8 cellular contexts compared by ENCODE assay signal in the genomic region with DNA sequence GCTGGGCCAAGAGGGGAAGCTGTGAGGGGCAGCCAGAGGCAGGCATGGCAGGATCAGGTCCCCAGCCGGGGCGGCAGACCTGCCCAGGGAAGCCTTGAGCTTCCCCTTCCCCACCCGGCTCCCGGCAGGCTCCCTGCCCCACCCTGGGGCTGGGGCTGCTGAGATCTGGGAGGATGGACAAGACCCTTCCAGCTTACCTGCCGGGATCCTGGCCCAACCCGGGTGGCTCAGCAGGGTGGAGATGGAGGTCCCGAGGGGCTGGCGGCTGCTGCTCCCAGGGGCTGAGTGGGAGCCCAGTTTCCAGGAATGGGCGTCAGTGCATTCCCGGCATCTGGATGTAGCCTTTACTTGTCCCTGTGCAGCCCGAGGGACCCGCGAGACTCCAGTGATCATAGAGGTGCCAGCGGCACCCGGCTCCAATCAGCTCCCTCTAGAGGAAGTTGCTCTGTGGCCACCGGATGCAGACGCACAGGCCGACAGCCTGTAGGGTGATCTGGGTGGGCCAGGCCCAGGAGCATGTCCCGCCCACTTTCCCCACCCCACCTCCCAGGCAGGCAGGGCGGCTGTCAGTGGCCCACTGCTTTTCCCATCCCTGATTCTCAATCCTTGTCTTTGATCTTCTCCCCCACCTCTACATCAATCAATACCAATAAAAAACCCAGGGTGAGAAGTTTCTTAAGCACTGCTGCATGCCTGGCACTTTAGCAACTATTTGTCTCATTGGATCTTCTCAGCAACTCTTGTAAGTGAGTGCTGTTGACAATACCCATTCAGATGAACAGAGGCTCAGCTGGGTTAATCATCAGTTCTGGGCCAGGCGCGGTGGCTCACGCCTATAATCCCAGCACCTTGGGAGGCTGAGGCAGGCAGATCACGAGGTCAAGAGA. TPM values are rescaled to one million over a fixed set of nuclear protein-coding genes. Genes with fewer than 3 reads are reported as not detected.
DNase-seq lines count a peak whose midpoint lies in the region; ATAC-seq, FAIRE-seq and TF ChIP-seq lines count a peak whose summit lies in the region.

A gene (minus strand): TSS at position 449 of the 887 bp plus-strand sequence. CDS start 2,672 bp downstream, outside the sequence.

- peak; percentile 61 for TF ChIP-seq CTCF in GM13977 (IDR thresholded peaks at IDR 0.05; ENCODE audit: extremely low read depth, insufficient read depth, missing control alignments)
- peak; percentile 9 for TF ChIP-seq CTCF in astrocyte (IDR thresholded peaks at IDR 0.05; ENCODE audit: insufficient read depth, low read depth, low read length)

- H3K9ac ChIP-seq in astrocyte (ENCODE audit: low read length), result peak within 1 kb of the TSS; percentile 97

- no peak for FAIRE-seq in astrocyte (lab: Jason Lieb, UNC)

- peak within 1 kb of the TSS; percentile 97 for H3K4me3 Mint-ChIP-seq in T-helper 2 cell treated with Interferon-gamma antibody and Interleukin-4, amounts not matched to agents 5 μg/mL and 100 μg/mL, for 36 hours
- H3K4me3 Mint-ChIP-seq in astrocyte (ENCODE audit: unreplicated experiment), result peak within 1 kb of the TSS; percentile 93

- peaks cover 9% of the 10 kb centered on the region for H3K4me1 ChIP-seq in astrocyte (ENCODE audit: insufficient read depth, low read length)

- H3K9me3 ChIP-seq in astrocyte (ENCODE audit: insufficient read depth, low read depth, low read length), result no peaks in the 10 kb centered on the region

- H3K4me2 ChIP-seq in astrocyte (ENCODE audit: low read length), result peak within 1 kb of the TSS; percentile 88

- peak within 1 kb of the TSS; percentile 95 for H3K27ac Mint-ChIP-seq in T-helper 2 cell treated with Interferon-gamma antibody and Interleukin-4, amounts not matched to agents 5 μg/mL and 100 μg/mL, for 36 hours
- H3K27ac Mint-ChIP-seq in astrocyte (ENCODE audit: unreplicated experiment), result peak within 1 kb of the TSS; percentile 58

- peak within 1 kb of the TSS; percentile 75 for H3K27ac ChIP-seq in astrocyte (ENCODE audit: low read depth, low read length)

- peaks cover 36% of the 10 kb centered on the region for H3K36me3 Mint-ChIP-seq in T-helper 2 cell treated with Interferon-gamma antibody and Interleukin-4, amounts not matched to agents 5 μg/mL and 100 μg/mL, for 36 hours (ENCODE audit: low read depth)
- H3K36me3 Mint-ChIP-seq in astrocyte (ENCODE audit: low read depth, unreplicated experiment), result peaks cover 7% of the 10 kb centered on the region

- no peaks in the 10 kb centered on the region for H3K27me3 Mint-ChIP-seq in T-helper 2 cell treated with Interferon-gamma antibody and Interleukin-4, amounts not matched to agents 5 μg/mL and 100 μg/mL, for 36 hours (ENCODE audit: low read depth)
- H3K27me3 Mint-ChIP-seq in astrocyte (ENCODE audit: low read depth, unreplicated experiment), result no peaks in the 10 kb centered on the region

- no peaks in the 10 kb centered on the region for H3K9me3 Mint-ChIP-seq in T-helper 2 cell treated with Interferon-gamma antibody and Interleukin-4, amounts not matched to agents 5 μg/mL and 100 μg/mL, for 36 hours
- H3K9me3 Mint-ChIP-seq in astrocyte (ENCODE audit: unreplicated experiment), result no peaks in the 10 kb centered on the region

- in situ Hi-C loops in GM13977 (cut with MboI; ENCODE audit: low pct_unique_long_range_greater_than_20kb, low sequenced_read_pairs, unreplicated experiment), result loop anchor here (10.0 kb wide), 1 partner anchor 125 kb away; no protein-coding TSS in a partner anchor

- H3K4me1 Mint-ChIP-seq in T-helper 2 cell treated with Interferon-gamma antibody and Interleukin-4, amounts not matched to agents 5 μg/mL and 100 μg/mL, for 36 hours (ENCODE audit: low read depth), result peaks cover 21% of the 10 kb centered on the region
- peaks cover 11% of the 10 kb centered on the region for H3K4me1 Mint-ChIP-seq in astrocyte (ENCODE audit: low read depth, unreplicated experiment)

- no peaks in the 10 kb centered on the region for H3K27me3 ChIP-seq in astrocyte (ENCODE audit: insufficient read depth, low read length)

- peak; percentile 89 for ATAC-seq in HG02885 (IDR thresholded peaks at IDR 0.05; ENCODE audit: poor library complexity, unreplicated experiment)
- ATAC-seq in GM18870 (IDR thresholded peaks at IDR 0.05; ENCODE audit: unreplicated experiment), result no peak

- peak within 1 kb of the TSS; percentile 91 for H3K4me3 ChIP-seq in astrocyte (ENCODE audit: insufficient read depth, low read depth, low read length)

- DNase-seq in GM13977 (ENCODE audit: low spot score) (peak; percentile 94), NCI-H187 treated with DMSO at 0.1 percent for 48 hours (lab: John Stamatoyannopoulos, UW) (peak; percentile 62), astrocyte (ENCODE audit: low read depth) (peak; percentile 84), hepatic stellate cell (ENCODE audit: low spot score) (peak; percentile 99), renal cortical epithelial cell (ENCODE audit: low read depth) (peak; percentile 84)
- peak; percentile 82 for DNase-seq in T-helper 2 cell treated with Interferon-gamma antibody and Interleukin-4, amounts not matched to agents 5 μg/mL and 100 μg/mL, for 36 hours (ENCODE audit: low spot score)

- peaks cover 11% of the 10 kb centered on the region for H3K36me3 ChIP-seq in astrocyte (ENCODE audit: insufficient read depth, low read length)

- peak within 1 kb of the TSS; percentile 82 for H2AFZ ChIP-seq in astrocyte (ENCODE audit: low read depth, low read length)

- peaks cover 28% of the 10 kb centered on the region for H4K20me1 ChIP-seq in astrocyte (ENCODE audit: insufficient read depth, low read length)

- H3K79me2 ChIP-seq in astrocyte (ENCODE audit: insufficient read depth, low read length), result peaks cover 36% of the 10 kb centered on the region

RNA-seq across cellular contexts. Expression of the gene that starts here (rescaled TPM):
- total RNA-seq in astrocyte (49.4 and 54.8 TPM in 2 replicates), renal cortical epithelial cell (33.0 and 59.2 TPM in 2 replicates)
